11 cellular contexts compared by ENCODE assay signal in genomic region chr6:7691675-7692452, GRCh38. TPM values are rescaled to one million over a fixed set of nuclear protein-coding genes. Genes with fewer than 3 reads are reported as not detected.
DNase-seq lines count a peak whose midpoint lies in the region; ATAC-seq and TF ChIP-seq lines count a peak whose summit lies in the region.
"Had no signal": no experiment of that assay in that cellular context is flagged by ENCODE, and none has a peak within 500 bp of the region (broad histone marks: within the 10 kb centered on the region; RNA-seq: fewer than 3 reads in every experiment).

No MANE protein-coding gene starts in this region.

- POLR2A ChIA-PET in activated CD4-positive, alpha-beta T cell treated with anti-CD3 and anti-CD28 coated beads for 36 hours (lab: Charles Lee), result no interaction called here
- POLR2A ChIA-PET in activated CD4-positive, alpha-beta T cell treated with anti-CD3 and anti-CD28 coated beads, Interleukin-2, amount 10 ng/mL, durations not matched to agents 7 days and 5 days (lab: Charles Lee), result no interaction called here
- POLR2A ChIA-PET in RWPE1 (lab: Yijun Ruan, JAX; ENCODE audit: low non-redundant PET), result no interaction called here

- DNase-seq in activated CD4-positive, alpha-beta T cell treated with anti-CD3 and anti-CD28 coated beads for 36 hours, result peak; percentile 16
- no peak for DNase-seq in activated CD4-positive, alpha-beta T cell treated with anti-CD3 and anti-CD28 coated beads, Interleukin-2, amount 10 ng/mL, durations not matched to agents 7 days and 5 days
- DNase-seq in RWPE1 (ENCODE audit: low spot score), result peak; percentile 95
- DNase-seq in fibroblast of villous mesenchyme (ENCODE audit: low read depth), result peak; percentile 28
- DNase-seq in stimulated activated CD8-positive, alpha-beta memory T cell treated with anti-CD3 and anti-CD28 coated beads, Interleukin-4, amount 100 ng/mL, for 48 hours, result peak; percentile 36
- DNase-seq in activated naive CD4-positive, alpha-beta T cell (lab: John Stamatoyannopoulos, UW), result no peak
- no peak for DNase-seq in OCI-M1 (lab: John Stamatoyannopoulos, UW)
- no peak for DNase-seq in natural killer cell
- DNase-seq: AML-193; effector CD4-positive, alpha-beta T cell; NCI-H526 treated with DMSO at 0.1 percent for 48 hours had no signal

- H3K27ac Mint-ChIP-seq in activated CD4-positive, alpha-beta T cell treated with anti-CD3 and anti-CD28 coated beads for 36 hours, result no peak overlapping the region
- no peak overlapping the region for H3K27ac Mint-ChIP-seq in activated CD4-positive, alpha-beta T cell treated with anti-CD3 and anti-CD28 coated beads, Interleukin-2, amount 10 ng/mL, durations not matched to agents 7 days and 5 days
- H3K27ac Mint-ChIP-seq in natural killer cell, result no peak overlapping the region

- H3K27ac ChIP-seq in RWPE1, result peak overlapping the region; percentile 90

- CTCF ChIA-PET in activated CD4-positive, alpha-beta T cell treated with anti-CD3 and anti-CD28 coated beads for 36 hours (lab: Charles Lee), result no interaction called here
- CTCF ChIA-PET in activated CD4-positive, alpha-beta T cell treated with anti-CD3 and anti-CD28 coated beads, Interleukin-2, amount 10 ng/mL, durations not matched to agents 7 days and 5 days (lab: Charles Lee), result interaction anchor here (0.8 to 1.1 kb wide), 2 partner anchors 12 to 1006 kb away, joined by 3 to 4 read pairs; no protein-coding TSS in a partner anchor
- CTCF ChIA-PET in RWPE1 (lab: Yijun Ruan, JAX), result interaction anchor here (0.7 kb wide), 2 partner anchors 549 to 585 kb away, joined by 3 read pairs; no protein-coding TSS in a partner anchor

- peak; percentile 51 for ATAC-seq in activated CD4-positive, alpha-beta T cell treated with anti-CD3 and anti-CD28 coated beads for 36 hours
- no peak for ATAC-seq in natural killer cell

- no peak overlapping the region for H3K4me3 Mint-ChIP-seq in activated CD4-positive, alpha-beta T cell treated with anti-CD3 and anti-CD28 coated beads for 36 hours
- H3K4me3 Mint-ChIP-seq in activated CD4-positive, alpha-beta T cell treated with anti-CD3 and anti-CD28 coated beads, Interleukin-2, amount 10 ng/mL, durations not matched to agents 7 days and 5 days, result no peak overlapping the region
- no peak overlapping the region for H3K4me3 Mint-ChIP-seq in natural killer cell

- H3K27me3 Mint-ChIP-seq in activated CD4-positive, alpha-beta T cell treated with anti-CD3 and anti-CD28 coated beads for 36 hours, result peaks cover 21% of the 10 kb centered on the region
- H3K27me3 Mint-ChIP-seq in activated CD4-positive, alpha-beta T cell treated with anti-CD3 and anti-CD28 coated beads, Interleukin-2, amount 10 ng/mL, durations not matched to agents 7 days and 5 days, result peaks cover 13% of the 10 kb centered on the region
- peaks cover 0 to 19% of the 10 kb centered on the region in 2 donors for H3K27me3 Mint-ChIP-seq in natural killer cell (ENCODE audit: low read depth in 2 of 2)

- H3K9me3 Mint-ChIP-seq in activated CD4-positive, alpha-beta T cell treated with anti-CD3 and anti-CD28 coated beads for 36 hours (ENCODE audit: low read depth), result no peaks in the 10 kb centered on the region
- H3K9me3 Mint-ChIP-seq in activated CD4-positive, alpha-beta T cell treated with anti-CD3 and anti-CD28 coated beads, Interleukin-2, amount 10 ng/mL, durations not matched to agents 7 days and 5 days, result no peaks in the 10 kb centered on the region
- no peaks in the 10 kb centered on the region for H3K9me3 Mint-ChIP-seq in natural killer cell

- TF ChIP-seq CTCF in RWPE1 (conservative IDR thresholded peaks at IDR 0.05; ENCODE audit: low read depth), result no peak
- TF ChIP-seq CTCF in fibroblast of villous mesenchyme (IDR thresholded peaks at IDR 0.05; ENCODE audit: insufficient read depth, low read depth, low read length), result no peak
- no peak for TF ChIP-seq CTCF in natural killer cell (IDR thresholded peaks at IDR 0.05)

- intact Hi-C loops in activated CD4-positive, alpha-beta T cell treated with anti-CD3 and anti-CD28 coated beads for 36 hours (cut with DNase I, micrococcal nuclease), result no loop called here
- intact Hi-C loops in natural killer cell (cut with micrococcal nuclease), result no loop called here

- H3K4me3 ChIP-seq in fibroblast of villous mesenchyme (ENCODE audit: low read depth, low read length), result no peak overlapping the region

- no peaks in the 10 kb centered on the region for H3K36me3 Mint-ChIP-seq in activated CD4-positive, alpha-beta T cell treated with anti-CD3 and anti-CD28 coated beads for 36 hours (ENCODE audit: low read depth)
- H3K36me3 Mint-ChIP-seq in activated CD4-positive, alpha-beta T cell treated with anti-CD3 and anti-CD28 coated beads, Interleukin-2, amount 10 ng/mL, durations not matched to agents 7 days and 5 days (ENCODE audit: low read depth), result no peaks in the 10 kb centered on the region
- H3K36me3 Mint-ChIP-seq in natural killer cell, result no peaks in the 10 kb centered on the region

- peaks cover 3% of the 10 kb centered on the region for H3K4me1 Mint-ChIP-seq in activated CD4-positive, alpha-beta T cell treated with anti-CD3 and anti-CD28 coated beads for 36 hours
- H3K4me1 Mint-ChIP-seq in activated CD4-positive, alpha-beta T cell treated with anti-CD3 and anti-CD28 coated beads, Interleukin-2, amount 10 ng/mL, durations not matched to agents 7 days and 5 days, result no peaks in the 10 kb centered on the region
- H3K4me1 Mint-ChIP-seq in natural killer cell, result no peaks in the 10 kb centered on the region

RNA-seq across cellular contexts. Expression of gene BMP6, which starts 34.0 kb away (rescaled TPM):
- total RNA-seq in activated CD4-positive, alpha-beta T cell treated with anti-CD3 and anti-CD28 coated beads for 36 hours, result under 1 TPM; 0.14 to 0.27 TPM
- total RNA-seq in activated CD4-positive, alpha-beta T cell treated with anti-CD3 and anti-CD28 coated beads, Interleukin-2, amount 10 ng/mL, durations not matched to agents 7 days and 5 days, result not detected
- total RNA-seq in fibroblast of villous mesenchyme (under 0.01 and 1.7 TPM in 2 replicates), natural killer cell (1 to 10 TPM in 1 of 3 donors, under 1 TPM in 2; 0.25 to 2.6 (median 0.73) TPM)

Comparison
In these comparisons a context has a peak if more than half of its experiments do, and no peak if none do; other contexts are left out.
1. DNase-seq: peak in activated CD4-positive, alpha-beta T cell treated with anti-CD3 and anti-CD28 coated beads for 36 hours (single experiment), RWPE1 (single experiment), fibroblast of villous mesenchyme (single experiment) and stimulated activated CD8-positive, alpha-beta memory T cell treated with anti-CD3 and anti-CD28 coated beads, Interleukin-4, amount 100 ng/mL, for 48 hours (single experiment); none in activated CD4-positive, alpha-beta T cell treated with anti-CD3 and anti-CD28 coated beads, Interleukin-2, amount 10 ng/mL, durations not matched to agents 7 days and 5 days (single experiment), activated naive CD4-positive, alpha-beta T cell (0 of 4), OCI-M1 (single experiment) and natural killer cell (single experiment).